26 cellular contexts compared by ENCODE assay signal in genomic region chr6:7268362-7269310, GRCh38. TPM values are rescaled to one million over a fixed set of nuclear protein-coding genes. Genes with fewer than 3 reads are reported as not detected.
DNase-seq lines count a peak whose midpoint lies in the region; ATAC-seq and TF ChIP-seq lines count a peak whose summit lies in the region.
"Had no signal": no experiment of that assay in that cellular context is flagged by ENCODE, and none has a peak within 500 bp of the region (broad histone marks: within the 10 kb centered on the region; RNA-seq: fewer than 3 reads in every experiment).

No MANE protein-coding gene starts in this region.

- H4K8ac ChIP-seq in trophoblast cell (ENCODE audit: low read depth, low read length) = no peak overlapping the region

- peaks cover 8% of the 10 kb centered on the region for H3K9me3 ChIP-seq in mammary epithelial cell (replicated peaks; ENCODE audit: insufficient read depth, low read length)
- no peaks in the 10 kb centered on the region for H3K9me3 ChIP-seq in right lobe of liver
- peaks cover 0 to 8% (median 0%) of the 10 kb centered on the region in 8 donors for H3K9me3 ChIP-seq in spleen
- H3K9me3 ChIP-seq in trophoblast cell (ENCODE audit: insufficient read depth, low read depth, low read length) = peaks cover 5% of the 10 kb centered on the region
- H3K9me3 ChIP-seq: colonic mucosa, SJSA1, upper lobe of left lung had no signal

- H3K18ac ChIP-seq in trophoblast cell (ENCODE audit: low read length) = no peak overlapping the region

- no peak overlapping the region for H3K4ac ChIP-seq in trophoblast cell (ENCODE audit: low read depth, low read length)

- no peaks in the 10 kb centered on the region for H3K36me3 Mint-ChIP-seq in activated T-helper 17 cell treated with anti-CD3 and anti-CD28 coated beads, Interleukin-2, amount 50 U/mL, for 72 hours (ENCODE audit: low read depth)
- H3K36me3 Mint-ChIP-seq: activated naive CD8-positive, alpha-beta T cell treated with anti-CD3 and anti-CD28 coated beads, Interleukin-2, amount 10 ng/mL, durations not matched to agents 7 days and 5 days; CD8-positive, alpha-beta T cell; mesothelial cell of epicardium; natural killer cell treated with Interleukin-12 subunit alpha and Interleukin-12 subunit beta and Interleukin-15 and Interleukin-18, amount 100 ng/mL, for 72 hours had no signal

- dilution Hi-C loops in mammary epithelial cell (cut with HindIII; ENCODE audit: low sequenced_read_pairs) = loop anchor here (25.0 kb wide), 1 partner anchor 556 kb away; no protein-coding TSS in a partner anchor

- intact Hi-C loops in mammary epithelial cell (cut with micrococcal nuclease) = loop anchor here (5.0 to 10.0 kb wide), 2 partner anchors 456 to 591 kb away; partner anchors contain the start of gene BMP6
- intact Hi-C loops in right lobe of liver (cut with DNase I) = no loop called here
- intact Hi-C loops in spleen (cut with DNase I; ENCODE audit: low total_unique reads) = no loop called here

- H3K36me3 ChIP-seq in mammary epithelial cell (ENCODE audit: insufficient read depth, low read length) (no peaks in the 10 kb centered on the region), right lobe of liver (no peaks in the 10 kb centered on the region), spleen (no peaks in the 10 kb centered on the region), trophoblast cell (ENCODE audit: control insufficient read depth in 1 of 2, insufficient read depth in 2 of 2, low read length in 2 of 2) (no peaks in the 10 kb centered on the region)
- H3K36me3 ChIP-seq: colonic mucosa, SJSA1, upper lobe of left lung had no signal

- DNase-seq in activated effector memory CD4-positive, alpha-beta T cell treated with anti-CD3 and anti-CD28 coated beads, Interleukin-2, amount 50 U/mL, for 16 hours = peak; percentile 53
- DNase-seq in activated effector memory CD4-positive, alpha-beta T cell treated with Interleukin-2 at 50 U/mL for 16 hours = no peak
- DNase-seq in mammary epithelial cell (no peak), right lobe of liver (peak in 2 of 3 donors; percentile 15 to 30), spleen (peak; percentile 69), trophoblast cell (no peak)
- no peak for DNase-seq in stimulated activated CD4-positive, alpha-beta T cell treated with anti-CD3 and anti-CD28 coated beads, Interleukin-2, amount 100 ng/mL, for 48 hours
- DNase-seq: 8988T; activated CD4-positive, alpha-beta T cell treated with anti-CD3 and anti-CD28 coated beads for 36 hours; activated naive CD8-positive, alpha-beta T cell treated with anti-CD3 and anti-CD28 coated beads, Interleukin-2, amount 10 ng/mL, durations not matched to agents 7 days and 5 days; colonic mucosa; Kasumi-1; left colon; NCI-H1048; NCI-H2029 treated with DMSO at 0.1 percent for 48 hours; NCI-H345; NCI-H82; posterior cingulate gyrus; T-helper 17 cell; upper lobe of left lung had no signal

- WGBS in mammary epithelial cell (ENCODE audit: low coverage, missing lambda C conversion rate) = 94% methylated on average over 36 of the region's 45 CpGs
- WGBS in right lobe of liver (ENCODE audit: insufficient coverage, low coverage, low lambda C conversion rate, missing lambda C conversion rate) = 71% methylated on average over 4 of the region's 45 CpGs
- 83 to 91% (median 89%) methylated on average over 36 to 45 of the region's 45 CpGs for WGBS in spleen, 5 donors
- WGBS in trophoblast cell (ENCODE audit: extremely low coverage, insufficient coverage, insufficient read length) = no CpG with 5 or more reads among the region's 45 CpGs

- H3K4me1 ChIP-seq in mammary epithelial cell (ENCODE audit: insufficient read depth, low read length) = peaks cover 22% of the 10 kb centered on the region
- H3K4me1 ChIP-seq in right lobe of liver = peaks cover 0 to 20% (median 5%) of the 10 kb centered on the region in 4 donors
- peaks cover 0 to 28% (median 7%) of the 10 kb centered on the region in 6 donors for H3K4me1 ChIP-seq in spleen
- H3K4me1 ChIP-seq in trophoblast cell (ENCODE audit: control insufficient read depth in 1 of 2, insufficient read depth in 2 of 2, low read length in 2 of 2) = peaks cover 0 to 2% of the 10 kb centered on the region in 2 experiments
- H3K4me1 ChIP-seq: colonic mucosa, upper lobe of left lung had no signal

- TF ChIP-seq CTCF in mammary epithelial cell (conservative IDR thresholded peaks at IDR 0.05 in 1 of 2, IDR thresholded peaks at IDR 0.05 in 1 of 2; ENCODE audit: extremely low read depth in 1 of 2, insufficient read depth in 1 of 2, low read depth in 1 of 2, low read length in 2 of 2) (no peak), right lobe of liver (IDR thresholded peaks at IDR 0.05) (no peak), spleen (IDR thresholded peaks at IDR 0.05 in 8 of 11, conservative IDR thresholded peaks at IDR 0.05 in 3 of 11) (no peak)

- no peak overlapping the region for H2BK5ac ChIP-seq in trophoblast cell (ENCODE audit: low read depth, low read length, poor library complexity)

- H3K27ac Mint-ChIP-seq in activated T-helper 17 cell treated with anti-CD3 and anti-CD28 coated beads, Interleukin-2, amount 50 U/mL, for 72 hours = no peak overlapping the region
- H3K27ac Mint-ChIP-seq: activated CD4-positive, alpha-beta T cell treated with anti-CD3 and anti-CD28 coated beads for 36 hours; activated naive CD8-positive, alpha-beta T cell treated with anti-CD3 and anti-CD28 coated beads, Interleukin-2, amount 10 ng/mL, durations not matched to agents 7 days and 5 days; activated T-helper 2 cell treated with anti-CD3 and anti-CD28 coated beads, Interferon-gamma antibody, Interleukin-2, Interleukin-4, amounts not matched to agents 10 μg/mL and 5 μg/mL and 100 μg/mL, durations not matched to agents 14 hours and 24 hours and 36 hours; CD8-positive, alpha-beta T cell; mesothelial cell of epicardium; natural killer cell treated with Interleukin-12 subunit alpha and Interleukin-12 subunit beta and Interleukin-15 and Interleukin-18, amount 100 ng/mL, for 72 hours; T-helper 17 cell had no signal

- H4K12ac ChIP-seq in trophoblast cell (ENCODE audit: low read depth, low read length) = no peak overlapping the region

- peaks cover 3% of the 10 kb centered on the region for H3K27me3 Mint-ChIP-seq in activated T-helper 17 cell treated with anti-CD3 and anti-CD28 coated beads, Interleukin-2, amount 50 U/mL, for 72 hours
- H3K27me3 Mint-ChIP-seq: activated CD4-positive, alpha-beta T cell treated with anti-CD3 and anti-CD28 coated beads for 36 hours; activated naive CD8-positive, alpha-beta T cell treated with anti-CD3 and anti-CD28 coated beads, Interleukin-2, amount 10 ng/mL, durations not matched to agents 7 days and 5 days had no signal

- H3K14ac ChIP-seq in trophoblast cell (ENCODE audit: low read length) = no peak overlapping the region

- no peaks in the 10 kb centered on the region for H3K79me1 ChIP-seq in trophoblast cell (ENCODE audit: low read length)

- H3K27ac ChIP-seq in mammary epithelial cell (ENCODE audit: insufficient read depth, low read depth, low read length) (peak overlapping the region; percentile 67), right lobe of liver (no peak overlapping the region), spleen (no peak overlapping the region), trophoblast cell (ENCODE audit: low read depth, low read length) (no peak overlapping the region)
- H3K27ac ChIP-seq: colonic mucosa, SJSA1, upper lobe of left lung had no signal

- no peak overlapping the region for H2AFZ ChIP-seq in mammary epithelial cell (ENCODE audit: low read depth, low read length)
- H2AFZ ChIP-seq in trophoblast cell (ENCODE audit: insufficient read depth, low read length, poor library complexity) = no peak overlapping the region

- H4K91ac ChIP-seq in trophoblast cell (ENCODE audit: low read depth, low read length) = no peak overlapping the region

- no peak for ATAC-seq in right lobe of liver
- ATAC-seq in activated T-helper 17 cell treated with anti-CD3 and anti-CD28 coated beads, Interleukin-2, amount 50 U/mL, for 72 hours (replicated peaks) = no peak
- ATAC-seq: activated CD4-positive, alpha-beta T cell treated with anti-CD3 and anti-CD28 coated beads for 36 hours; CD8-positive, alpha-beta T cell; left colon; natural killer cell treated with Interleukin-12 subunit alpha and Interleukin-12 subunit beta and Interleukin-15 and Interleukin-18, amount 100 ng/mL, for 72 hours; T-helper 17 cell had no signal

- TF ChIP-seq POLR2A in right lobe of liver (IDR thresholded peaks at IDR 0.05) (no peak), spleen (IDR thresholded peaks at IDR 0.05) (no peak)

- H2AK5ac ChIP-seq in trophoblast cell (ENCODE audit: low read length) = no peak overlapping the region

- no peak overlapping the region for H2BK12ac ChIP-seq in trophoblast cell (ENCODE audit: low read length)

- peaks cover 4% of the 10 kb centered on the region for H3K4me1 Mint-ChIP-seq in activated T-helper 17 cell treated with anti-CD3 and anti-CD28 coated beads, Interleukin-2, amount 50 U/mL, for 72 hours
- H3K4me1 Mint-ChIP-seq: activated CD4-positive, alpha-beta T cell treated with anti-CD3 and anti-CD28 coated beads for 36 hours; activated naive CD8-positive, alpha-beta T cell treated with anti-CD3 and anti-CD28 coated beads, Interleukin-2, amount 10 ng/mL, durations not matched to agents 7 days and 5 days had no signal

- H3K23ac ChIP-seq in trophoblast cell (ENCODE audit: low read length) = no peak overlapping the region

- H3K9me3 Mint-ChIP-seq in activated T-helper 17 cell treated with anti-CD3 and anti-CD28 coated beads, Interleukin-2, amount 50 U/mL, for 72 hours = no peaks in the 10 kb centered on the region
- H3K9me3 Mint-ChIP-seq: CD8-positive, alpha-beta T cell; mesothelial cell of epicardium; natural killer cell treated with Interleukin-12 subunit alpha and Interleukin-12 subunit beta and Interleukin-15 and Interleukin-18, amount 100 ng/mL, for 72 hours had no signal

- no peak overlapping the region for H2BK120ac ChIP-seq in trophoblast cell (ENCODE audit: insufficient read depth, low read length, poor library complexity)

- H3K4me2 ChIP-seq in mammary epithelial cell (ENCODE audit: insufficient read depth, low read depth, low read length) = peak overlapping the region; percentile 80
- no peak overlapping the region for H3K4me2 ChIP-seq in trophoblast cell (ENCODE audit: low read length)

- H4K20me1 ChIP-seq in mammary epithelial cell (ENCODE audit: insufficient read depth, low read length) = no peaks in the 10 kb centered on the region

- H3K9ac ChIP-seq in mammary epithelial cell (ENCODE audit: insufficient read depth, low read length) (peak overlapping the region; percentile 42), trophoblast cell (ENCODE audit: low read length) (no peak overlapping the region)

- CTCF ChIA-PET in mammary epithelial cell (lab: Charles Lee; ENCODE audit: low non-redundant PET) = no interaction called here

- BruUV-seq in mammary epithelial cell (replicated peaks; lab: Mats Ljungman, UMichigan) = no TSS peak

- in situ Hi-C loops in mammary epithelial cell (cut with MboI; ENCODE audit: low sequenced_read_pairs in 2 of 2) = no loop called here

- H3K27me3 ChIP-seq in mammary epithelial cell (ENCODE audit: insufficient read depth, low read length) = no peaks in the 10 kb centered on the region
- H3K27me3 ChIP-seq in right lobe of liver = no peaks in the 10 kb centered on the region
- no peaks in the 10 kb centered on the region for H3K27me3 ChIP-seq in spleen (replicated peaks in 1 of 7)
- no peaks in the 10 kb centered on the region for H3K27me3 ChIP-seq in trophoblast cell (ENCODE audit: insufficient read depth, low read length)
- H3K27me3 ChIP-seq: colonic mucosa, SJSA1, upper lobe of left lung had no signal

- H3K4me3 ChIP-seq in mammary epithelial cell (replicated peaks in 1 of 3; ENCODE audit: insufficient read depth in 1 of 3, low read depth in 2 of 3, low read length in 3 of 3) = no peak overlapping the region
- H3K4me3 ChIP-seq in right lobe of liver = no peak overlapping the region
- no peak overlapping the region for H3K4me3 ChIP-seq in spleen
- no peak overlapping the region for H3K4me3 ChIP-seq in trophoblast cell (ENCODE audit: low read depth, low read length)
- H3K4me3 ChIP-seq: colonic mucosa, SJSA1, upper lobe of left lung had no signal

- no peak overlapping the region for H3K4me3 Mint-ChIP-seq in activated T-helper 17 cell treated with anti-CD3 and anti-CD28 coated beads, Interleukin-2, amount 50 U/mL, for 72 hours
- H3K4me3 Mint-ChIP-seq: activated CD4-positive, alpha-beta T cell treated with anti-CD3 and anti-CD28 coated beads for 36 hours; activated naive CD8-positive, alpha-beta T cell treated with anti-CD3 and anti-CD28 coated beads, Interleukin-2, amount 10 ng/mL, durations not matched to agents 7 days and 5 days; CD8-positive, alpha-beta T cell; mesothelial cell of epicardium; natural killer cell treated with Interleukin-12 subunit alpha and Interleukin-12 subunit beta and Interleukin-15 and Interleukin-18, amount 100 ng/mL, for 72 hours; T-helper 17 cell had no signal

- H3K79me2 ChIP-seq in mammary epithelial cell (ENCODE audit: insufficient read depth, low read length) (no peaks in the 10 kb centered on the region), trophoblast cell (ENCODE audit: control insufficient read depth, insufficient read depth, low read length, poor library complexity) (no peaks in the 10 kb centered on the region)

RNA-seq across cellular contexts. Expression of gene SSR1, which starts 44.4 kb away (rescaled TPM):
- 100 to 1,000 TPM in 1 of 2 donors, 10 to 100 TPM in 1; 93.5 to 179 TPM for total RNA-seq in mammary epithelial cell
- 124 TPM for polyA plus RNA-seq in mammary epithelial cell
- polyA minus RNA-seq in mammary epithelial cell = 193 TPM
- 100 to 1,000 TPM in 2 of 6 experiments, 10 to 100 TPM in 4; 60.8 to 110 (median 90.5) TPM for total RNA-seq in right lobe of liver
- total RNA-seq in spleen = 100 to 1,000 TPM in 4 of 7 donors, 10 to 100 TPM in 3; 70.7 to 132 (median 114) TPM
- 10 to 100 TPM; 15.8 to 21.8 (median 20.9) TPM for polyA plus RNA-seq in spleen
- polyA plus RNA-seq in trophoblast cell (2013) = 177 and 189 TPM in 2 replicates
- 100 to 1,000 TPM; 101 to 157 TPM for total RNA-seq in activated T-helper 17 cell treated with anti-CD3 and anti-CD28 coated beads, Interleukin-2, amount 50 U/mL, for 72 hours

Comparison
In these comparisons a context has a peak if more than half of its experiments do, and no peak if none do; other contexts are left out.
1. DNase-seq: peak in activated effector memory CD4-positive, alpha-beta T cell treated with anti-CD3 and anti-CD28 coated beads, Interleukin-2, amount 50 U/mL, for 16 hours (single experiment), right lobe of liver (2 of 3) and spleen (single experiment); none in activated effector memory CD4-positive, alpha-beta T cell treated with Interleukin-2 at 50 U/mL for 16 hours (single experiment), mammary epithelial cell (single experiment), stimulated activated CD4-positive, alpha-beta T cell treated with anti-CD3 and anti-CD28 coated beads, Interleukin-2, amount 100 ng/mL, for 48 hours (0 of 2) and trophoblast cell (0 of 2).